Comparison of ENCODE assay signal across 15 cellular contexts in genomic region chr17:72192409-72193192, GRCh38.
A peak's percentile ranks its signal among the peaks of the same experiment; 100 is the strongest.
DNase-seq lines count a peak whose midpoint lies in the region; ATAC-seq, FAIRE-seq and TF ChIP-seq lines count a peak whose summit lies in the region.
"Had no signal": no experiment of that assay in that cellular context is flagged by ENCODE, and none has a peak within 500 bp of the region (broad histone marks: within the 10 kb centered on the region; RNA-seq: fewer than 3 reads in every experiment).

No MANE protein-coding gene starts in this region.

- TF ChIP-seq CTCF in H1 (IDR thresholded peaks at IDR 0.05; ENCODE audit: control extremely low read depth in 1 of 3, insufficient read depth in 1 of 3, low read depth in 1 of 3, low read length in 3 of 3), result no peak
- TF ChIP-seq CTCF in colonic mucosa (IDR thresholded peaks at IDR 0.05), result no peak

- H4K5ac ChIP-seq in H1 (ENCODE audit: insufficient read length, low read depth, low read length), result no peak overlapping the region

- no peaks in the 10 kb centered on the region for H3K79me2 ChIP-seq in H1 (ENCODE audit: control insufficient read depth in 1 of 2, insufficient read depth in 2 of 2, low read length in 2 of 2)

- no peak overlapping the region for H3K14ac ChIP-seq in H1 (ENCODE audit: insufficient read length)

- ATAC-seq in Right ventricle myocardium inferior, result peak; percentile 88
- ATAC-seq in aorta (ENCODE audit: low FRiP score), result peak; percentile 83
- ATAC-seq in HG02884 (IDR thresholded peaks at IDR 0.05; ENCODE audit: unreplicated experiment), result no peak

- CTCF ChIA-PET in H1 (lab: Charles Lee; ENCODE audit: partially characterized antibody), result interaction anchor here (1.1 to 1.2 kb wide), 2 partner anchors 13 to 42 kb away, joined by 3 read pairs; no protein-coding TSS in a partner anchor

- H2BK20ac ChIP-seq in H1 (ENCODE audit: low read length), result no peak overlapping the region

- H2BK5ac ChIP-seq in H1 (ENCODE audit: low read depth, low read length), result no peak overlapping the region

- FAIRE-seq in H1 (lab: Jason Lieb, UNC), result no peak
- FAIRE-seq: A204.1, small intestine had no signal

- no peak overlapping the region for H3K4ac ChIP-seq in H1 (replicated peaks; ENCODE audit: insufficient read length, low read depth, low read length)

- WGBS in H1 (ENCODE audit: extremely low coverage in 1 of 2, insufficient coverage in 1 of 2, insufficient read length in 1 of 2, insufficient replicate concordance in 2 of 2, low coverage in 1 of 2, low lambda C conversion rate in 2 of 2, missing lambda C conversion rate in 1 of 2), 2 experiments, result 93% methylated on average over 8 of the region's 8 CpGs; no CpG with 5 or more reads in 1 of the 2 experiments
- whole genome bisulfite sequencing in aorta, 2 donors, result 13% methylated on average over 8 of the region's 8 CpGs

- H3K18ac ChIP-seq in H1 (ENCODE audit: extremely low read depth, low read length), result no peak overlapping the region

- no peaks in the 10 kb centered on the region for H3K9me3 ChIP-seq in H1 (ENCODE audit: insufficient read depth in 2 of 2, low read depth in 1 of 2, low read length in 1 of 2)
- no peaks in the 10 kb centered on the region for H3K9me3 ChIP-seq in aorta (ENCODE audit: control insufficient read depth, low read length)
- no peaks in the 10 kb centered on the region for H3K9me3 ChIP-seq in colonic mucosa

- no peak for TF ChIP-seq POLR2A in H1 (IDR thresholded peaks at IDR 0.05; ENCODE audit: control extremely low read depth in 1 of 2, low read depth in 2 of 2, low read length in 2 of 2)

- no peak overlapping the region for H2BK15ac ChIP-seq in H1 (ENCODE audit: low read length)

- no peak overlapping the region for H2BK12ac ChIP-seq in H1 (ENCODE audit: low read depth, low read length)

- DNase-seq in Right ventricle myocardium inferior (ENCODE audit: missing footprints), result no peak
- DNase-seq in cardiac septum (ENCODE audit: low spot score), result no peak
- DNase-seq in H1 (ENCODE audit: low read depth in 1 of 2, low spot score in 2 of 2), result no peak
- peak; percentile 67 for DNase-seq in kidney tubule cell (ENCODE audit: low spot score)
- peak in 1 of 2 donors; percentile 57 for DNase-seq in aorta
- DNase-seq in GM19240 (ENCODE audit: insufficient read length, low spot score), result no peak
- no peak for DNase-seq in colonic mucosa
- DNase-seq: activated CD8-positive, alpha-beta memory T cell treated with anti-CD3 and anti-CD28 coated beads, Interleukin-2, amount 50 U/mL, for 48 hours; GF-D8; NCI-H2029 treated with DMSO at 0.1 percent for 48 hours; OCI-M1; small intestine had no signal

- peaks cover 0 to 6% of the 10 kb centered on the region in 2 experiments for H4K20me1 ChIP-seq in H1 (replicated peaks in 1 of 2; ENCODE audit: control insufficient read depth in 1 of 2, insufficient read depth in 2 of 2, low read length in 2 of 2)

- no peaks in the 10 kb centered on the region; a peak in 2 of 7 replicates for H3K4me1 ChIP-seq in H1 (replicated peaks in 1 of 4; ENCODE audit: control insufficient read depth in 3 of 4, insufficient read depth in 4 of 4, low read length in 3 of 4)
- H3K4me1 ChIP-seq in aorta (ENCODE audit: control insufficient read depth in 1 of 2, insufficient read depth in 2 of 2, low read length in 2 of 2), result no peaks in the 10 kb centered on the region
- H3K4me1 ChIP-seq in colonic mucosa, result no peaks in the 10 kb centered on the region

- intact Hi-C loops in Right ventricle myocardium inferior (cut with DNase I), result loop anchor here (1.0 to 10.0 kb wide), 2 partner anchors 70 to 102 kb away; no protein-coding TSS in a partner anchor
- intact Hi-C loops in cardiac septum (cut with DNase I), result loop anchor here (2.0 kb wide), 1 partner anchor 150 kb away; no protein-coding TSS in a partner anchor
- intact Hi-C loops in aorta (cut with DNase I), result no loop called here
- intact Hi-C loops in colonic mucosa (cut with DNase I), result no loop called here

- H4K91ac ChIP-seq in H1 (replicated peaks; ENCODE audit: insufficient read length, low read length), result no peak overlapping the region

- no peaks in the 10 kb centered on the region; a peak in 1 of 8 replicates for H3K36me3 ChIP-seq in H1 (ENCODE audit: control insufficient read depth in 2 of 4, insufficient read depth in 4 of 4, low read length in 3 of 4)
- no peaks in the 10 kb centered on the region for H3K36me3 ChIP-seq in aorta (ENCODE audit: control insufficient read depth in 1 of 2, insufficient read depth in 2 of 2, low read length in 1 of 2)
- no peaks in the 10 kb centered on the region for H3K36me3 ChIP-seq in colonic mucosa
- H3K36me3 ChIP-seq: cardiac muscle cell had no signal

- H3K27me3 ChIP-seq in H1 (replicated peaks in 1 of 4; ENCODE audit: control insufficient read depth in 3 of 4, extremely low read depth in 1 of 4, insufficient read depth in 3 of 4, low read length in 3 of 4) (no peaks in the 10 kb centered on the region; a peak in 1 of 7 replicates), aorta (ENCODE audit: control insufficient read depth in 1 of 2, insufficient read depth in 2 of 2, low read length in 1 of 2) (no peaks in the 10 kb centered on the region), colonic mucosa (no peaks in the 10 kb centered on the region)
- H3K27me3 ChIP-seq: cardiac muscle cell had no signal

- no peak overlapping the region for H3K56ac ChIP-seq in H1 (replicated peaks; ENCODE audit: insufficient read length, low read depth, low read length)

- H3K27ac ChIP-seq in H1 (ENCODE audit: low read depth, low read length) (no peak overlapping the region), aorta (ENCODE audit: low read depth in 1 of 2, low read length in 2 of 2) (no peak overlapping the region), colonic mucosa (no peak overlapping the region)
- H3K27ac ChIP-seq: cardiac muscle cell had no signal

- no peak overlapping the region for H3K4me3 ChIP-seq in H1 (ENCODE audit: extremely low read depth in 1 of 4, insufficient read depth in 2 of 4, low read depth in 3 of 4, low read length in 4 of 4)
- no peak overlapping the region for H3K4me3 ChIP-seq in aorta (ENCODE audit: low read length in 2 of 2)
- no peak overlapping the region for H3K4me3 ChIP-seq in colonic mucosa
- H3K4me3 ChIP-seq: cardiac muscle cell had no signal

- H4K8ac ChIP-seq in H1 (ENCODE audit: extremely low read depth, insufficient read depth, low read length), result no peak overlapping the region; the same call in 1 of the 2 replicates

- no peaks in the 10 kb centered on the region for H3K79me1 ChIP-seq in H1 (ENCODE audit: low read depth, low read length)

- TF ChIP-seq EP300 in H1 (IDR thresholded peaks at IDR 0.05; ENCODE audit: borderline replicate concordance in 1 of 2, low read depth in 2 of 2, low read length in 2 of 2), result no peak

- no peak overlapping the region for H2BK120ac ChIP-seq in H1 (replicated peaks; ENCODE audit: low read depth, low read length)

- H3K4me2 ChIP-seq in H1 (ENCODE audit: insufficient read depth in 1 of 2, low read depth in 2 of 2, low read length in 2 of 2), result no peak overlapping the region

- H3K23me2 ChIP-seq in H1 (ENCODE audit: low read depth, low read length), result peaks cover 13% of the 10 kb centered on the region; the same call in 1 of the 2 replicates

- no peak overlapping the region for H2AFZ ChIP-seq in H1 (ENCODE audit: low read length)

- H2AK5ac ChIP-seq in H1 (ENCODE audit: low read depth, low read length), result peak overlapping the region; percentile 24; the same call in 1 of the 2 replicates

- no peak overlapping the region for H3K9ac ChIP-seq in H1 (replicated peaks in 1 of 4; ENCODE audit: extremely low read depth in 1 of 4, low read depth in 3 of 4, low read length in 3 of 4)
- no peak overlapping the region for H3K9ac ChIP-seq in colonic mucosa (ENCODE audit: low read depth in 2 of 2, low read length in 2 of 2)

- POLR2A ChIA-PET in H1 (lab: Charles Lee; ENCODE audit: partially characterized antibody), result interaction anchor here (1.1 kb wide), 1 partner anchor 72 kb away, joined by 3 read pairs; the partner anchor contains the start of gene SOX9

- H3K23ac ChIP-seq in H1 (ENCODE audit: insufficient read length), result no peak overlapping the region

- TF ChIP-seq RAD21 in H1 (IDR thresholded peaks at IDR 0.05 in 1 of 2, conservative IDR thresholded peaks at IDR 0.05 in 1 of 2; ENCODE audit: low read depth in 2 of 2, low read length in 2 of 2), result no peak

TF ChIP-seq in H1, 55 proteins besides CTCF, POLR2A, EP300 and RAD21:
- TF ChIP-seq TCF12 (IDR thresholded peaks at IDR 0.05; ENCODE audit: low read depth, low read length) (no peak), JUN (IDR thresholded peaks at IDR 0.05; ENCODE audit: low read depth, low read length) (no peak), SP1 (IDR thresholded peaks at IDR 0.05; ENCODE audit: low read depth, low read length) (no peak), MAFK (IDR thresholded peaks at IDR 0.05; ENCODE audit: low read depth, low read length) (no peak), NANOG (IDR thresholded peaks at IDR 0.05; ENCODE audit: insufficient read depth, low read depth, low read length, poor library complexity, severe bottlenecking) (no peak), CBX5 (IDR thresholded peaks at IDR 0.05; ENCODE audit: low read depth, low read length) (no peak), ZNF274 (IDR thresholded peaks at IDR 0.05; ENCODE audit: borderline replicate concordance, extremely low read depth, low read length) (no peak), CREB1 (IDR thresholded peaks at IDR 0.05) (no peak)

Comparison
In these comparisons a context has a peak if more than half of its experiments do, and no peak if none do; other contexts are left out.
1. intact Hi-C loops: an anchor here in Right ventricle myocardium inferior (1.0 to 10.0 kb wide) and cardiac septum (2.0 kb wide); none called in aorta and colonic mucosa.